Comparison of ENCODE assay signal across 1 cellular context in the genomic region with DNA sequence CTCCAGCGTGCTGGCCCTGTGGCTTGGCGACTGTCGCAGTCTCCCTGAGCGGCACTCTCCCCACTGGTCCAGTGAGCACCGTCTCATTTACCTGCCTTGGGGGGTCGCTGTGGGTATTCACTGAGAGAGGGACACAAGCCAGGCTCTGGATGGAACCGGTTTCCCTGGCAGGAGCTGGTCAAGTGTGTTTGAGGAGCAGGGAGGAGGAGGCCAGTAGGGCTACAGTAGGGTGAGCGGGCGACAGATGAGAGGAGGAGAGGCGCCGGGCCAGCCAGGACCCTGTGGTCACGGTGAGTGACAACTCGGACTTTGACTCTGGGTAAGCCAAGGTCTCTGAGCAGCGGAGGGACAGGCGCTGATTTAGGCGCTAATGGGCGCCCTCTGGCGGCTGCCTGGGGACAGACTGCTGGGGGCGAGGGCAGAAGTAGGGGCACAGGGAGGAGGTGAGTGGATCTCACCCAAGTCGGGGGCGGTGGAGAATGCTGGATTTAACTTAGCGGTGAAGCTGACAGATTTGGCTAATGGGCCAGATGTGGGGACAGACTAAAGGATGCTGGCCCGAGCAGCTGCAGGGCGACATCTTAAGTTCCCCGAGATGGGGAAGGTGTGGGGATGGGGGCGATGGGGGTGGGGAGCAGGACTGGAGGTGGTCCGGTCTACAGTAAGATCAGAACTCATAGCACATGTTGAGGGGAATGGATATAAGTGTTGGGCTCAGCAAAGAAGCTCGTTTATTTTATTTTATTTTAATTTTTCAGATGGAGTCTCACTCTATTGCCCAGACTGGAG.
TF ChIP-seq lines count a peak whose summit lies in the region.

No MANE protein-coding gene starts in this region.

TF ChIP-seq in HEK293, 187 proteins besides CTCF, POLR2A, EP300 and RAD21 (continued from another document):
- TF ChIP-seq TSHZ1 (tag by site-specific recombination; IDR thresholded peaks at IDR 0.05; ENCODE audit: borderline replicate concordance) (0 out of 2 replicates have a peak, but pooled peaks have one; percentile 55), ZNF76 (tag by site-specific recombination; IDR thresholded peaks at IDR 0.05; ENCODE audit: borderline replicate concordance, low read depth) (peak; percentile 33; the same call in 1 of the 2 replicates), SCRT1 (tag by site-specific recombination; IDR thresholded peaks at IDR 0.05; ENCODE audit: borderline replicate concordance) (0 out of 2 replicates have a peak, but pooled peaks have one; percentile 24), ZBTB10 (tag by site-specific recombination; IDR thresholded peaks at IDR 0.05) (peak; percentile 42; the same call in 1 of the 2 replicates), SP2 (tag by site-specific recombination; IDR thresholded peaks at IDR 0.05) (no peak), ZNF785 (tag by site-specific recombination; IDR thresholded peaks at IDR 0.05) (peak; percentile 67; the same call in 1 of the 2 replicates), EGR2 (tag by site-specific recombination; IDR thresholded peaks at IDR 0.05; ENCODE audit: low read depth) (peak; percentile 63), ZNF391 (tag by site-specific recombination; IDR thresholded peaks at IDR 0.05; ENCODE audit: borderline replicate concordance, low read depth) (0 out of 2 replicates have a peak, but pooled peaks have one; percentile 52), ZNF660 (tag by site-specific recombination; IDR thresholded peaks at IDR 0.05) (0 out of 2 replicates have a peak, but pooled peaks have one; percentile 52), ZNF621 (tag by site-specific recombination; IDR thresholded peaks at IDR 0.05) (no peak)
- TF ChIP-seq, protein P1, sequence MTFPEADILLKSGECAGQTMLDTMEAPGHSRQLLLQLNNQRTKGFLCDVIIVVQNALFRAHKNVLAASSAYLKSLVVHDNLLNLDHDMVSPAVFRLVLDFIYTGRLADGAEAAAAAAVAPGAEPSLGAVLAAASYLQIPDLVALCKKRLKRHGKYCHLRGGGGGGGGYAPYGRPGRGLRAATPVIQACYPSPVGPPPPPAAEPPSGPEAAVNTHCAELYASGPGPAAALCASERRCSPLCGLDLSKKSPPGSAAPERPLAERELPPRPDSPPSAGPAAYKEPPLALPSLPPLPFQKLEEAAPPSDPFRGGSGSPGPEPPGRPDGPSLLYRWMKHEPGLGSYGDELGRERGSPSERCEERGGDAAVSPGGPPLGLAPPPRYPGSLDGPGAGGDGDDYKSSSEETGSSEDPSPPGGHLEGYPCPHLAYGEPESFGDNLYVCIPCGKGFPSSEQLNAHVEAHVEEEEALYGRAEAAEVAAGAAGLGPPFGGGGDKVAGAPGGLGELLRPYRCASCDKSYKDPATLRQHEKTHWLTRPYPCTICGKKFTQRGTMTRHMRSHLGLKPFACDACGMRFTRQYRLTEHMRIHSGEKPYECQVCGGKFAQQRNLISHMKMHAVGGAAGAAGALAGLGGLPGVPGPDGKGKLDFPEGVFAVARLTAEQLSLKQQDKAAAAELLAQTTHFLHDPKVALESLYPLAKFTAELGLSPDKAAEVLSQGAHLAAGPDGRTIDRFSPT (tag by site-specific recombination; IDR thresholded peaks at IDR 0.05): peak; percentile 44; the same call in 1 of the 2 replicates
